Comparison of ENCODE assay signal across 26 cellular contexts in genomic region chr4:134308910-134309309, GRCh38.
"Had no signal": no experiment of that assay in that cellular context is flagged by ENCODE, and none has a peak within 500 bp of the region (broad histone marks: within the 10 kb centered on the region; RNA-seq: fewer than 3 reads in every experiment).

No MANE protein-coding gene starts in this region.

- H3K27ac Mint-ChIP-seq: immature natural killer cell; naive B cell; natural killer cell; stimulated activated effector memory CD8-positive, alpha-beta T cell treated with anti-CD3 and anti-CD28 coated beads, Interleukin-12 subunit alpha, Interleukin-12 subunit beta, amount 100 ng/mL, for 72 hours; stimulated activated naive CD8-positive, alpha-beta T cell treated with anti-CD3 and anti-CD28 coated beads, Interleukin-15, Interleukin-2, amounts not matched to agents 100 ng/mL and 50 ng/mL, for 24 hours had no signal

- H3K4me1 Mint-ChIP-seq: immature natural killer cell; naive B cell; natural killer cell; stimulated activated effector memory CD8-positive, alpha-beta T cell treated with anti-CD3 and anti-CD28 coated beads, Interleukin-12 subunit alpha, Interleukin-12 subunit beta, amount 100 ng/mL, for 72 hours had no signal

- DNase-seq: hypothalamus; immature natural killer cell; kidney; left colon; lower lobe of right lung; mammary epithelial cell; mesenchymal stem cell; naive B cell; natural killer cell; nucleus accumbens; pancreas; retina; right cardiac atrium; spleen; stimulated activated CD4-positive, alpha-beta T cell treated with anti-CD3 and anti-CD28 coated beads, Interleukin-4, amount 100 ng/mL, for 24 hours; stimulated activated naive CD4-positive, alpha-beta T cell; tibial artery; trophoblast cell; upper lobe of right lung had no signal

- H3K27me3 Mint-ChIP-seq: naive B cell; stimulated activated naive CD8-positive, alpha-beta T cell treated with anti-CD3 and anti-CD28 coated beads, Interleukin-15, Interleukin-2, amounts not matched to agents 100 ng/mL and 50 ng/mL, for 24 hours had no signal

- H3K27me3 ChIP-seq: left lung, pancreas, spleen, suprapubic skin, tibial artery, upper lobe of right lung had no signal

- H3K4me1 ChIP-seq: left lung, lower lobe of right lung, prostate gland, spleen, suprapubic skin, upper lobe of right lung had no signal

- H3K27ac ChIP-seq: left lung, lower lobe of right lung, pancreas, prostate gland, skin epidermis, spleen, suprapubic skin, thoracic aorta, tibial artery, upper lobe of right lung had no signal

- H3K4me3 Mint-ChIP-seq: immature natural killer cell; natural killer cell; stimulated activated effector memory CD8-positive, alpha-beta T cell treated with anti-CD3 and anti-CD28 coated beads, Interleukin-12 subunit alpha, Interleukin-12 subunit beta, amount 100 ng/mL, for 72 hours; stimulated activated naive CD8-positive, alpha-beta T cell treated with anti-CD3 and anti-CD28 coated beads, Interleukin-15, Interleukin-2, amounts not matched to agents 100 ng/mL and 50 ng/mL, for 24 hours had no signal

- H3K4me3 ChIP-seq: left lung, lower lobe of right lung, pancreas, prostate gland, skin epidermis, spleen, suprapubic skin, thoracic aorta, tibial artery, upper lobe of right lung had no signal

- H3K9me3 ChIP-seq: lower lobe of right lung, pancreas, prostate gland, suprapubic skin, thoracic aorta, tibial artery, upper lobe of right lung had no signal

- H3K36me3 ChIP-seq: left lung, lower lobe of right lung, pancreas, prostate gland, spleen, suprapubic skin, thoracic aorta, tibial artery, upper lobe of right lung had no signal

- H3K36me3 Mint-ChIP-seq: immature natural killer cell; naive B cell; natural killer cell; stimulated activated effector memory CD8-positive, alpha-beta T cell treated with anti-CD3 and anti-CD28 coated beads, Interleukin-12 subunit alpha, Interleukin-12 subunit beta, amount 100 ng/mL, for 72 hours had no signal

- H3K9me3 Mint-ChIP-seq: naive B cell; natural killer cell; stimulated activated naive CD8-positive, alpha-beta T cell treated with anti-CD3 and anti-CD28 coated beads, Interleukin-15, Interleukin-2, amounts not matched to agents 100 ng/mL and 50 ng/mL, for 24 hours had no signal
